ENCODE assay signal across 11 cellular contexts in genomic region chr1:30763654-30764248, GRCh38. TPM values are rescaled to one million over a fixed set of nuclear protein-coding genes. Genes with fewer than 3 reads are reported as not detected.
DNase-seq lines count a peak whose midpoint lies in the region; ATAC-seq and TF ChIP-seq lines count a peak whose summit lies in the region.
"Had no signal": no experiment of that assay in that cellular context is flagged by ENCODE, and none has a peak within 500 bp of the region (broad histone marks: within the 10 kb centered on the region; RNA-seq: fewer than 3 reads in every experiment).

No MANE protein-coding gene starts in this region.

- intact Hi-C loops in MCF 10A (cut with micrococcal nuclease), result no loop called here
- intact Hi-C loops in left colon (cut with DNase I, micrococcal nuclease), result no loop called here

- TF ChIP-seq CTCF in chondrocyte (IDR thresholded peaks at IDR 0.05) (no peak), neural crest cell (conservative IDR thresholded peaks at IDR 0.05) (no peak), MCF 10A (IDR thresholded peaks at IDR 0.05; ENCODE audit: unreplicated experiment) (no peak)

- H3K27ac Mint-ChIP-seq in chondrocyte (ENCODE audit: unreplicated experiment) (peak overlapping the region; percentile 18), neural crest cell (ENCODE audit: unreplicated experiment) (peak overlapping the region; percentile 45), MCF 10A (ENCODE audit: low read depth, unreplicated experiment) (no peak overlapping the region)

- ATAC-seq in HG03354 (IDR thresholded peaks at IDR 0.05; ENCODE audit: poor library complexity, severe bottlenecking, unreplicated experiment) (no peak), left colon (no peak)
- ATAC-seq: activated T-helper 17 cell treated with anti-CD3 and anti-CD28 coated beads, Interleukin-2, amount 50 U/mL, for 72 hours had no signal

- no TSS peak for BruUV-seq in MCF 10A (replicated peaks; lab: Mats Ljungman, UMichigan)

- no peaks in the 10 kb centered on the region for H3K36me3 Mint-ChIP-seq in chondrocyte (ENCODE audit: low read depth)
- no peaks in the 10 kb centered on the region for H3K36me3 Mint-ChIP-seq in neural crest cell (ENCODE audit: low read depth)
- peaks cover 17% of the 10 kb centered on the region for H3K36me3 Mint-ChIP-seq in MCF 10A (ENCODE audit: insufficient read depth, unreplicated experiment)

- H3K27me3 Mint-ChIP-seq in chondrocyte (ENCODE audit: low read depth) (no peaks in the 10 kb centered on the region), neural crest cell (ENCODE audit: low read depth) (no peaks in the 10 kb centered on the region), MCF 10A (ENCODE audit: insufficient read depth, unreplicated experiment) (no peaks in the 10 kb centered on the region)
- H3K27me3 Mint-ChIP-seq: activated T-helper 17 cell treated with anti-CD3 and anti-CD28 coated beads, Interleukin-2, amount 50 U/mL, for 72 hours had no signal

- DNase-seq in A172 (ENCODE audit: low spot score) (peak; percentile 62), HT1080 (ENCODE audit: low read depth) (peak; percentile 58), chondrocyte (ENCODE audit: low spot score) (no peak), neural crest cell (ENCODE audit: low read depth, low spot score) (no peak), OCI-M1 (lab: John Stamatoyannopoulos, UW) (no peak), MCF 10A (ENCODE audit: unreplicated experiment) (no peak), left colon (no peak)
- DNase-seq: NCI-H2029 had no signal

- H3K4me3 Mint-ChIP-seq in chondrocyte (ENCODE audit: unreplicated experiment) (no peak overlapping the region), neural crest cell (no peak overlapping the region), MCF 10A (ENCODE audit: unreplicated experiment) (no peak overlapping the region)

- H3K4me1 Mint-ChIP-seq in chondrocyte (ENCODE audit: low read depth), result peaks cover 14% of the 10 kb centered on the region
- H3K4me1 Mint-ChIP-seq in neural crest cell, result peaks cover 46% of the 10 kb centered on the region
- peaks cover 9% of the 10 kb centered on the region for H3K4me1 Mint-ChIP-seq in MCF 10A (ENCODE audit: insufficient read depth, unreplicated experiment)

- CTCF ChIA-PET in MCF 10A (lab: Yijun Ruan, JAX), result no interaction called here

- POLR2A ChIA-PET in MCF 10A (lab: Yijun Ruan, JAX), result interaction anchor here (1.0 kb wide), 1 partner anchor 36 kb away, joined by 3 read pairs; no protein-coding TSS in a partner anchor

- H3K9me3 Mint-ChIP-seq in chondrocyte (ENCODE audit: low read depth), result no peaks in the 10 kb centered on the region
- no peaks in the 10 kb centered on the region for H3K9me3 Mint-ChIP-seq in neural crest cell
- no peaks in the 10 kb centered on the region for H3K9me3 Mint-ChIP-seq in MCF 10A (ENCODE audit: unreplicated experiment)
- H3K9me3 Mint-ChIP-seq: activated T-helper 17 cell treated with anti-CD3 and anti-CD28 coated beads, Interleukin-2, amount 50 U/mL, for 72 hours had no signal

RNA-seq across cellular contexts. Expression of gene LAPTM5, which starts 6.2 kb away (rescaled TPM):
- 0.12 TPM in 1 of 2 replicates, not detected in the other for total RNA-seq in A172 (2014; rRNA removed; shearing (Covaris generic))
- 0.50 and 1.5 TPM in 2 replicates for total RNA-seq in HT1080 (2014; rRNA removed; shearing (Covaris generic))
- 0.79 and 0.81 TPM in 2 replicates for polyA plus RNA-seq in HT1080 (2015; cell fraction: cytosol; rRNA removed)
- polyA plus RNA-seq in HT1080 (2015; cell fraction: nucleus; rRNA removed), result 0.42 and 1.3 TPM in 2 replicates
- total RNA-seq in chondrocyte, result 0.15 to 0.17 TPM in 2 of 3 replicates, not detected in the other
- 1.0 and 1.5 TPM in 2 replicates for total RNA-seq in neural crest cell
- 15.9 and 21.6 TPM in 2 replicates for total RNA-seq in MCF 10A (2022)
- total RNA-seq in left colon, result 10 to 100 TPM; 10.7 to 49.1 TPM

RNA-seq across cellular contexts. Expression of gene MATN1, which starts 40.4 kb away (rescaled TPM):
- total RNA-seq in A172 (2014; rRNA removed; shearing (Covaris generic)), result not detected in 2 replicates
- 0.43 TPM in 1 of 2 replicates, not detected in the other for total RNA-seq in HT1080 (2014; rRNA removed; shearing (Covaris generic))
- polyA plus RNA-seq in HT1080 (2015; cell fraction: cytosol; rRNA removed), result 0.10 TPM in 1 of 2 replicates, not detected in the other
- 0.04 and 0.79 TPM in 2 replicates for polyA plus RNA-seq in HT1080 (2015; cell fraction: nucleus; rRNA removed)
- 0.19 to 0.82 TPM (median 0.47 TPM) in 3 replicates for total RNA-seq in chondrocyte
- 0.32 and 0.54 TPM in 2 replicates for total RNA-seq in neural crest cell
- total RNA-seq in MCF 10A (2022), result 0.32 and 0.47 TPM in 2 replicates
- total RNA-seq in left colon, result not detected
- total RNA-seq: T-helper 2 cell treated with Interferon-gamma antibody and Interleukin-4, amounts not matched to agents 100 ng/mL and 5 ng/mL, for 36 hours had no signal

Comparison
In these comparisons a context has a peak if more than half of its experiments do, and no peak if none do; other contexts are left out.
1. DNase-seq: peak in A172 (single experiment) and HT1080 (single experiment); none in chondrocyte (single experiment), neural crest cell (single experiment), OCI-M1 (single experiment), MCF 10A (single experiment) and left colon (0 of 2).